14 cellular contexts compared by ENCODE assay signal in the genomic region with DNA sequence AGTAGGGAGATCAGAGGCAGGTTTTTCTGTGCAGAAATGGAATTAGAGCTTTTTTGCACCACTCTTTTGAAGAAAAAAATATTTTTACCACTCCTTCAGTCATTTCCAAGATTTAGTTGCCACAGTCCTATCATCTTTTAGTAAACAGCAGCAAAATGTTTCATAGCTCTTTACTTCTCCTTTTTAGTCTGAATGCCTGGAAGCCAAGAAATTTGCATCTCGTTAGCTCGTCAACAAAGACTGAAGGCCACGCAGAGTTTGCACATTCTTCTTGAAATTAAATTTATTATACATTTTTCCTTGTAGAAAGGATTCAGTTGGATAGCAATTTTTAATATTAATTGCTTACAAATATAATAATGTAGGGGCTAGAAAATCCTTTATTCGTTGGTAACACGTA.
DNase-seq lines count a peak whose midpoint lies in the region; ATAC-seq and TF ChIP-seq lines count a peak whose summit lies in the region.
"Had no signal": no experiment of that assay in that cellular context is flagged by ENCODE, and none has a peak within 500 bp of the region (broad histone marks: within the 10 kb centered on the region; RNA-seq: fewer than 3 reads in every experiment).

No MANE protein-coding gene starts in this region.

- no peaks in the 10 kb centered on the region for H4K20me1 ChIP-seq in PC-3 (ENCODE audit: low read length)

- H3K36me3 ChIP-seq in PC-3 (ENCODE audit: low read depth, low read length) = no peaks in the 10 kb centered on the region
- no peaks in the 10 kb centered on the region for H3K36me3 ChIP-seq in mesenchymal stem cell (ENCODE audit: control insufficient read depth in 1 of 2, insufficient read depth in 2 of 2, low read depth in 1 of 2, low read length in 2 of 2)
- H3K36me3 ChIP-seq: vagina had no signal

- peak overlapping the region; percentile 68 for H3K27ac ChIP-seq in PC-3 (ENCODE audit: low read length)
- H3K27ac ChIP-seq in mesenchymal stem cell (ENCODE audit: low read length, poor library complexity, severe bottlenecking) = no peak overlapping the region
- H3K27ac ChIP-seq: KMS-11, vagina had no signal

- no peaks in the 10 kb centered on the region for H3K79me1 ChIP-seq in mesenchymal stem cell (replicated peaks; ENCODE audit: low read length, poor library complexity, severe bottlenecking)

- H2BK5ac ChIP-seq in mesenchymal stem cell (ENCODE audit: low read depth, low read length, poor library complexity, severe bottlenecking) = no peak overlapping the region

- WGBS in mesenchymal stem cell = no CpG with 5 or more reads among the region's 5 CpGs

- no peaks in the 10 kb centered on the region for H3K36me3 Mint-ChIP-seq in endothelial cell (ENCODE audit: low read depth, unreplicated experiment)

- no peak overlapping the region for H4K8ac ChIP-seq in mesenchymal stem cell (ENCODE audit: low read length)

- H2AK5ac ChIP-seq in mesenchymal stem cell (ENCODE audit: low read length, severe bottlenecking) = no peak overlapping the region

- H4K91ac ChIP-seq in mesenchymal stem cell (ENCODE audit: low read length) = no peak overlapping the region

- no peak overlapping the region for H3K18ac ChIP-seq in mesenchymal stem cell (ENCODE audit: low read depth in 1 of 2, low read length in 2 of 2)

- intact Hi-C loops in PC-3 (cut with micrococcal nuclease) = loop anchor here (1.0 to 5.0 kb wide), 4 partner anchors 161 to 711 kb away; no protein-coding TSS in a partner anchor

- no peaks in the 10 kb centered on the region for H3K9me2 ChIP-seq in PC-3 (replicated peaks; ENCODE audit: low read length)

- H3K23ac ChIP-seq in mesenchymal stem cell (ENCODE audit: low read length in 2 of 2) = no peak overlapping the region

- H3K9me3 Mint-ChIP-seq in endothelial cell (ENCODE audit: unreplicated experiment) = no peaks in the 10 kb centered on the region
- H3K9me3 Mint-ChIP-seq: activated CD4-positive, alpha-beta T cell treated with anti-CD3 and anti-CD28 coated beads, Interleukin-2, amount 10 ng/mL, durations not matched to agents 7 days and 5 days; T-helper 2 cell treated with Interferon-gamma antibody and Interleukin-4, amounts not matched to agents 5 μg/mL and 100 μg/mL, for 36 hours had no signal

- H3K9me3 ChIP-seq in PC-3 (ENCODE audit: low read length) (no peaks in the 10 kb centered on the region), mesenchymal stem cell (ENCODE audit: control insufficient read depth, low read length) (no peaks in the 10 kb centered on the region)
- H3K9me3 ChIP-seq: mucosa of descending colon, vagina had no signal

- H3F3A ChIP-seq in PC-3 (ENCODE audit: low read length, unreplicated experiment) = no peaks in the 10 kb centered on the region

- no peak overlapping the region for H2AFZ ChIP-seq in PC-3 (ENCODE audit: low read length)
- no peak overlapping the region for H2AFZ ChIP-seq in mesenchymal stem cell (ENCODE audit: low read depth, low read length)

- H3K14ac ChIP-seq in mesenchymal stem cell (ENCODE audit: low read length in 2 of 2) = no peak overlapping the region

- POLR2A ChIA-PET in PC-3 (lab: Charles Lee; ENCODE audit: unreplicated experiment) = interaction anchor here (0.5 kb wide), 1 partner anchor 172 kb away, joined by 3 read pairs; no protein-coding TSS in a partner anchor

- no peak overlapping the region for H2BK15ac ChIP-seq in mesenchymal stem cell (ENCODE audit: low read depth, poor library complexity, severe bottlenecking)

- H3K4me1 Mint-ChIP-seq in endothelial cell (ENCODE audit: unreplicated experiment) = no peaks in the 10 kb centered on the region

- H3K4ac ChIP-seq in mesenchymal stem cell (ENCODE audit: low read depth in 1 of 2, low read length in 2 of 2) = no peak overlapping the region

- H3K4me2 ChIP-seq in PC-3 (ENCODE audit: low read length) = peak overlapping the region; percentile 43; the same call in 1 of the 2 replicates
- H3K4me2 ChIP-seq in mesenchymal stem cell (ENCODE audit: low read length, poor library complexity, severe bottlenecking) = no peak overlapping the region
- H3K4me2 ChIP-seq: KMS-11 had no signal

- no peak overlapping the region for H3K4me3 Mint-ChIP-seq in endothelial cell (ENCODE audit: unreplicated experiment)
- H3K4me3 Mint-ChIP-seq: activated CD4-positive, alpha-beta T cell treated with anti-CD3 and anti-CD28 coated beads, Interleukin-2, amount 10 ng/mL, durations not matched to agents 7 days and 5 days; T-helper 2 cell treated with Interferon-gamma antibody and Interleukin-4, amounts not matched to agents 5 μg/mL and 100 μg/mL, for 36 hours had no signal

- CTCF ChIA-PET in PC-3 (lab: Charles Lee) = no interaction called here

- no TSS peak for BruUV-seq in PC-3 (replicated peaks; lab: Mats Ljungman, UMichigan)

- no peaks in the 10 kb centered on the region for H3K79me2 ChIP-seq in PC-3 (ENCODE audit: low read length)

- H3K9ac ChIP-seq in PC-3 (ENCODE audit: low read length) (peak overlapping the region; percentile 7), mesenchymal stem cell (ENCODE audit: low read length) (peak overlapping the region; percentile 0)
- H3K9ac ChIP-seq: KMS-11 had no signal

- H3K27me3 ChIP-seq in PC-3 (ENCODE audit: low read length) (no peaks in the 10 kb centered on the region), mesenchymal stem cell (ENCODE audit: control insufficient read depth in 1 of 2, insufficient read depth in 1 of 2, low read length in 2 of 2) (no peaks in the 10 kb centered on the region)
- H3K27me3 ChIP-seq: vagina had no signal

- no peak overlapping the region for H3K4me3 ChIP-seq in PC-3 (ENCODE audit: low read length)
- H3K4me3 ChIP-seq in mesenchymal stem cell (ENCODE audit: insufficient read depth in 1 of 2, low read depth in 1 of 2, low read length in 2 of 2) = no peak overlapping the region
- H3K4me3 ChIP-seq: mucosa of descending colon, vagina had no signal

- no peak for TF ChIP-seq CTCF in PC-3 (conservative IDR thresholded peaks at IDR 0.05; ENCODE audit: low read depth, low read length)
- no peak for TF ChIP-seq CTCF in endothelial cell (IDR thresholded peaks at IDR 0.05; ENCODE audit: unreplicated experiment)

- H3K4me1 ChIP-seq in PC-3 (ENCODE audit: insufficient read depth, low read length) (peaks cover 26% of the 10 kb centered on the region), mesenchymal stem cell (ENCODE audit: control insufficient read depth, insufficient read depth, low read depth, low read length) (no peaks in the 10 kb centered on the region)

- no peak overlapping the region for H3K27ac Mint-ChIP-seq in endothelial cell (ENCODE audit: unreplicated experiment)
- H3K27ac Mint-ChIP-seq: T-helper 2 cell treated with Interferon-gamma antibody and Interleukin-4, amounts not matched to agents 5 μg/mL and 100 μg/mL, for 36 hours had no signal

- H2BK12ac ChIP-seq in mesenchymal stem cell (ENCODE audit: low read length in 2 of 2) = no peak overlapping the region

- no peaks in the 10 kb centered on the region for H3K27me3 Mint-ChIP-seq in endothelial cell (ENCODE audit: unreplicated experiment)

- peak; percentile 25 for ATAC-seq in GM18867 (IDR thresholded peaks at IDR 0.05; ENCODE audit: unreplicated experiment)
- peak; percentile 26 for ATAC-seq in HG03175 (IDR thresholded peaks at IDR 0.05; ENCODE audit: unreplicated experiment)
- ATAC-seq in PC-3 = no peak

- no peak overlapping the region for H2BK120ac ChIP-seq in mesenchymal stem cell (ENCODE audit: low read depth, low read length)

- DNase-seq in PC-3 (no peak), mesenchymal stem cell (no peak), SIG-M5 (lab: John Stamatoyannopoulos, UW) (no peak), endothelial cell (ENCODE audit: low spot score) (no peak), GM19240 (ENCODE audit: insufficient read length, low spot score) (no peak), SIG-M5 treated with dmso at 0.1 percent for 504 hours (lab: John Stamatoyannopoulos, UW; ENCODE audit: unreplicated experiment) (no peak)
- DNase-seq: NCI-H187 had no signal
